2 cellular contexts compared by ENCODE assay signal in the genomic region with DNA sequence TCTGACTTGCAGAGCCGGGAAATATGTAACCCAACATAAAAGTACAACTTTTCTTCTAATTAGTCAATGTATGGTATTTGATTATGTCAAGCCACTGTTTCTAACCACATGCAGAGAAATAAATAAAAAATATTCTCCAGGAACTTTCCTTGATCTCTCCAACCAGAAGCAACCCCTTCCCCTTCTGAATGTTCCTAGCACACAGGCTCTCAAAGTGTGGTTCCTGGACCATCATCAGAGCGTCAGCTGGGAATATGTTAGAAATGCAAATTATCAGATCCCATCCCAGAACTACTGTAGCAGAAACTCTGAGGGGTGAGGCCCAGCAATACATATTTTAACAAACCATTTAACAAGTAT.
TF ChIP-seq lines count a peak whose summit lies in the region.

No MANE protein-coding gene starts in this region.

TF ChIP-seq in GM23338, 12 proteins besides CTCF, POLR2A, EP300 and RAD21 (continues in another document):
- TF ChIP-seq, protein P1, sequence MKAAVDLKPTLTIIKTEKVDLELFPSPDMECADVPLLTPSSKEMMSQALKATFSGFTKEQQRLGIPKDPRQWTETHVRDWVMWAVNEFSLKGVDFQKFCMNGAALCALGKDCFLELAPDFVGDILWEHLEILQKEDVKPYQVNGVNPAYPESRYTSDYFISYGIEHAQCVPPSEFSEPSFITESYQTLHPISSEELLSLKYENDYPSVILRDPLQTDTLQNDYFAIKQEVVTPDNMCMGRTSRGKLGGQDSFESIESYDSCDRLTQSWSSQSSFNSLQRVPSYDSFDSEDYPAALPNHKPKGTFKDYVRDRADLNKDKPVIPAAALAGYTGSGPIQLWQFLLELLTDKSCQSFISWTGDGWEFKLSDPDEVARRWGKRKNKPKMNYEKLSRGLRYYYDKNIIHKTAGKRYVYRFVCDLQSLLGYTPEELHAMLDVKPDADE (IDR thresholded peaks at IDR 0.05): no peak
- TF ChIP-seq ZNF331 (CRISPR knock-in tag; IDR thresholded peaks at IDR 0.05; ENCODE audit: low read depth) (no peak), JUNB (IDR thresholded peaks at IDR 0.05; ENCODE audit: unreplicated experiment) (no peak), CREB1 (CRISPR knock-in tag; IDR thresholded peaks at IDR 0.05; ENCODE audit: low read depth) (no peak), STAT1 (IDR thresholded peaks at IDR 0.05; ENCODE audit: unreplicated experiment) (no peak), POLR2AphosphoS5 (IDR thresholded peaks at IDR 0.05; ENCODE audit: low read depth) (no peak), ZNF114 (CRISPR knock-in tag; IDR thresholded peaks at IDR 0.05) (no peak), NANOG (IDR thresholded peaks at IDR 0.05; ENCODE audit: borderline replicate concordance) (no peak), EZH2 (IDR thresholded peaks at IDR 0.05; ENCODE audit: low read depth, unreplicated experiment) (no peak)
- TF ChIP-seq, protein P2, sequence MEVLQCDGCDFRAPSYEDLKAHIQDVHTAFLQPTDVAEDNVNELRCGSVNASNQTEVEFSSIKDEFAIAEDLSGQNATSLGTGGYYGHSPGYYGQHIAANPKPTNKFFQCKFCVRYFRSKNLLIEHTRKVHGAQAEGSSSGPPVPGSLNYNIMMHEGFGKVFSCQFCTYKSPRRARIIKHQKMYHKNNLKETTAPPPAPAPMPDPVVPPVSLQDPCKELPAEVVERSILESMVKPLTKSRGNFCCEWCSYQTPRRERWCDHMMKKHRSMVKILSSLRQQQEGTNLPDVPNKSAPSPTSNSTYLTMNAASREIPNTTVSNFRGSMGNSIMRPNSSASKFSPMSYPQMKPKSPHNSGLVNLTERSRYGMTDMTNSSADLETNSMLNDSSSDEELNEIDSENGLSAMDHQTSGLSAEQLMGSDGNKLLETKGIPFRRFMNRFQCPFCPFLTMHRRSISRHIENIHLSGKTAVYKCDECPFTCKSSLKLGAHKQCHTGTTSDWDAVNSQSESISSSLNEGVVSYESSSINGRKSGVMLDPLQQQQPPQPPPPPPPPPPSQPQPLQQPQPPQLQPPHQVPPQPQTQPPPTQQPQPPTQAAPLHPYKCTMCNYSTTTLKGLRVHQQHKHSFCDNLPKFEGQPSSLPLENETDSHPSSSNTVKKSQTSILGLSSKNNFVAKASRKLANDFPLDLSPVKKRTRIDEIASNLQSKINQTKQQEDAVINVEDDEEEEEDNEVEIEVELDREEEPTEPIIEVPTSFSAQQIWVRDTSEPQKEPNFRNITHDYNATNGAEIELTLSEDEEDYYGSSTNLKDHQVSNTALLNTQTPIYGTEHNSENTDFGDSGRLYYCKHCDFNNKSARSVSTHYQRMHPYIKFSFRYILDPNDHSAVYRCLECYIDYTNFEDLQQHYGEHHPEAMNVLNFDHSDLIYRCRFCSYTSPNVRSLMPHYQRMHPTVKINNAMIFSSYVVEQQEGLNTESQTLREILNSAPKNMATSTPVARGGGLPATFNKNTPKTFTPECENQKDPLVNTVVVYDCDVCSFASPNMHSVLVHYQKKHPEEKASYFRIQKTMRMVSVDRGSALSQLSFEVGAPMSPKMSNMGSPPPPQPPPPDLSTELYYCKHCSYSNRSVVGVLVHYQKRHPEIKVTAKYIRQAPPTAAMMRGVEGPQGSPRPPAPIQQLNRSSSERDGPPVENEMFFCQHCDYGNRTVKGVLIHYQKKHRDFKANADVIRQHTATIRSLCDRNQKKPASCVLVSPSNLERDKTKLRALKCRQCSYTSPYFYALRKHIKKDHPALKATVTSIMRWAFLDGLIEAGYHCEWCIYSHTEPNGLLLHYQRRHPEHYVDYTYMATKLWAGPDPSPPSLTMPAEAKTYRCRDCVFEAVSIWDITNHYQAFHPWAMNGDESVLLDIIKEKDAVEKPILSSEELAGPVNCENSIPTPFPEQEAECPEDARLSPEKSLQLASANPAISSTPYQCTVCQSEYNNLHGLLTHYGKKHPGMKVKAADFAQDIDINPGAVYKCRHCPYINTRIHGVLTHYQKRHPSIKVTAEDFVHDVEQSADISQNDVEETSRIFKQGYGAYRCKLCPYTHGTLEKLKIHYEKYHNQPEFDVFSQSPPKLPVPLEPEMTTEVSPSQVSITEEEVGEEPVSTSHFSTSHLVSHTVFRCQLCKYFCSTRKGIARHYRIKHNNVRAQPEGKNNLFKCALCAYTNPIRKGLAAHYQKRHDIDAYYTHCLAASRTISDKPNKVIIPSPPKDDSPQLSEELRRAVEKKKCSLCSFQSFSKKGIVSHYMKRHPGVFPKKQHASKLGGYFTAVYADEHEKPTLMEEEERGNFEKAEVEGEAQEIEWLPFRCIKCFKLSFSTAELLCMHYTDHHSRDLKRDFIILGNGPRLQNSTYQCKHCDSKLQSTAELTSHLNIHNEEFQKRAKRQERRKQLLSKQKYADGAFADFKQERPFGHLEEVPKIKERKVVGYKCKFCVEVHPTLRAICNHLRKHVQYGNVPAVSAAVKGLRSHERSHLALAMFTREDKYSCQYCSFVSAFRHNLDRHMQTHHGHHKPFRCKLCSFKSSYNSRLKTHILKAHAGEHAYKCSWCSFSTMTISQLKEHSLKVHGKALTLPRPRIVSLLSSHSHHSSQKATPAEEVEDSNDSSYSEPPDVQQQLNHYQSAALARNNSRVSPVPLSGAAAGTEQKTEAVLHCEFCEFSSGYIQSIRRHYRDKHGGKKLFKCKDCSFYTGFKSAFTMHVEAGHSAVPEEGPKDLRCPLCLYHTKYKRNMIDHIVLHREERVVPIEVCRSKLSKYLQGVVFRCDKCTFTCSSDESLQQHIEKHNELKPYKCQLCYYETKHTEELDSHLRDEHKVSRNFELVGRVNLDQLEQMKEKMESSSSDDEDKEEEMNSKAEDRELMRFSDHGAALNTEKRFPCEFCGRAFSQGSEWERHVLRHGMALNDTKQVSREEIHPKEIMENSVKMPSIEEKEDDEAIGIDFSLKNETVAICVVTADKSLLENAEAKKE (CRISPR knock-in tag; IDR thresholded peaks at IDR 0.05): no peak

TF ChIP-seq in HepG2, 621 proteins besides CTCF, POLR2A, EP300 and RAD21 (continued from another document):
- TF ChIP-seq, protein P3, sequence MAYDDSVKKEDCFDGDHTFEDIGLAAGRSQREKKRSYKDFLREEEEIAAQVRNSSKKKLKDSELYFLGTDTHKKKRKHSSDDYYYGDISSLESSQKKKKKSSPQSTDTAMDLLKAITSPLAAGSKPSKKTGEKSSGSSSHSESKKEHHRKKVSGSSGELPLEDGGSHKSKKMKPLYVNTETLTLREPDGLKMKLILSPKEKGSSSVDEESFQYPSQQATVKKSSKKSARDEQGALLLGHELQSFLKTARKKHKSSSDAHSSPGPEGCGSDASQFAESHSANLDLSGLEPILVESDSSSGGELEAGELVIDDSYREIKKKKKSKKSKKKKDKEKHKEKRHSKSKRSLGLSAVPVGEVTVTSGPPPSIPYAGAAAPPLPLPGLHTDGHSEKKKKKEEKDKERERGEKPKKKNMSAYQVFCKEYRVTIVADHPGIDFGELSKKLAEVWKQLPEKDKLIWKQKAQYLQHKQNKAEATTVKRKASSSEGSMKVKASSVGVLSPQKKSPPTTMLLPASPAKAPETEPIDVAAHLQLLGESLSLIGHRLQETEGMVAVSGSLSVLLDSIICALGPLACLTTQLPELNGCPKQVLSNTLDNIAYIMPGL (CRISPR knock-in tag; IDR thresholded peaks at IDR 0.05; ENCODE audit: borderline replicate concordance in 1 of 2, low read depth in 1 of 2): 0 out of 4 replicates have a peak, but pooled peaks of 1 of the 2 experiments have one; percentile 10
- TF ChIP-seq HMG20B (CRISPR knock-in tag; conservative IDR thresholded peaks at IDR 0.05) (no peak), ATM (IDR thresholded peaks at IDR 0.05; ENCODE audit: borderline replicate concordance) (no peak), TBX3 (IDR thresholded peaks at IDR 0.05; ENCODE audit: borderline replicate concordance) (no peak), ZNF431 (CRISPR knock-in tag; IDR thresholded peaks at IDR 0.05; ENCODE audit: borderline replicate concordance, low read depth) (no peak), ZNF253 (CRISPR knock-in tag; IDR thresholded peaks at IDR 0.05; ENCODE audit: borderline replicate concordance) (no peak), BORCS8-MEF2B (CRISPR knock-in tag; IDR thresholded peaks at IDR 0.05) (no peak), HNRNPUL1 (IDR thresholded peaks at IDR 0.05; ENCODE audit: low read depth, low read length) (no peak), STAT5B (CRISPR knock-in tag; IDR thresholded peaks at IDR 0.05) (no peak), RCOR2 (CRISPR knock-in tag; IDR thresholded peaks at IDR 0.05) (no peak), ZNF891 (CRISPR knock-in tag; IDR thresholded peaks at IDR 0.05) (no peak), ELF4 (CRISPR knock-in tag; IDR thresholded peaks at IDR 0.05; ENCODE audit: borderline replicate concordance) (peak; percentile 24; the same call in 1 of the 2 replicates), ZNF30 (CRISPR knock-in tag; IDR thresholded peaks at IDR 0.05) (no peak), ERF (CRISPR knock-in tag; IDR thresholded peaks at IDR 0.05) (no peak)
- TF ChIP-seq, protein P4, sequence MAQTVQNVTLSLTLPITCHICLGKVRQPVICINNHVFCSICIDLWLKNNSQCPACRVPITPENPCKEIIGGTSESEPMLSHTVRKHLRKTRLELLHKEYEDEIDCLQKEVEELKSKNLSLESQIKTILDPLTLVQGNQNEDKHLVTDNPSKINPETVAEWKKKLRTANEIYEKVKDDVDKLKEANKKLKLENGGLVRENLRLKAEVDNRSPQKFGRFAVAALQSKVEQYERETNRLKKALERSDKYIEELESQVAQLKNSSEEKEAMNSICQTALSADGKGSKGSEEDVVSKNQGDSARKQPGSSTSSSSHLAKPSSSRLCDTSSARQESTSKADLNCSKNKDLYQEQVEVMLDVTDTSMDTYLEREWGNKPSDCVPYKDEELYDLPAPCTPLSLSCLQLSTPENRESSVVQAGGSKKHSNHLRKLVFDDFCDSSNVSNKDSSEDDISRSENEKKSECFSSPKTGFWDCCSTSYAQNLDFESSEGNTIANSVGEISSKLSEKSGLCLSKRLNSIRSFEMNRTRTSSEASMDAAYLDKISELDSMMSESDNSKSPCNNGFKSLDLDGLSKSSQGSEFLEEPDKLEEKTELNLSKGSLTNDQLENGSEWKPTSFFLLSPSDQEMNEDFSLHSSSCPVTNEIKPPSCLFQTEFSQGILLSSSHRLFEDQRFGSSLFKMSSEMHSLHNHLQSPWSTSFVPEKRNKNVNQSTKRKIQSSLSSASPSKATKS (CRISPR knock-in tag; IDR thresholded peaks at IDR 0.05): no peak
- TF ChIP-seq, protein P5, sequence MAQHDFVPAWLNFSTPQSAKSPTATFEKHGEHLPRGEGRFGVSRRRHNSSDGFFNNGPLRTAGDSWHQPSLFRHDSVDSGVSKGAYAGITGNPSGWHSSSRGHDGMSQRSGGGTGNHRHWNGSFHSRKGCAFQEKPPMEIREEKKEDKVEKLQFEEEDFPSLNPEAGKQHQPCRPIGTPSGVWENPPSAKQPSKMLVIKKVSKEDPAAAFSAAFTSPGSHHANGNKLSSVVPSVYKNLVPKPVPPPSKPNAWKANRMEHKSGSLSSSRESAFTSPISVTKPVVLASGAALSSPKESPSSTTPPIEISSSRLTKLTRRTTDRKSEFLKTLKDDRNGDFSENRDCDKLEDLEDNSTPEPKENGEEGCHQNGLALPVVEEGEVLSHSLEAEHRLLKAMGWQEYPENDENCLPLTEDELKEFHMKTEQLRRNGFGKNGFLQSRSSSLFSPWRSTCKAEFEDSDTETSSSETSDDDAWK (CRISPR knock-in tag; IDR thresholded peaks at IDR 0.05): no peak
